35 cellular contexts compared by ENCODE assay signal in genomic region chr19:3908266-3909054, GRCh38. TPM values are rescaled to one million over a fixed set of nuclear protein-coding genes. Genes with fewer than 3 reads are reported as not detected.
"Had no signal": no experiment of that assay in that cellular context is flagged by ENCODE, and none has a peak within 500 bp of the region (broad histone marks: within the 10 kb centered on the region; RNA-seq: fewer than 3 reads in every experiment).

No MANE protein-coding gene starts in this region.

- ATAC-seq: activated CD4-positive, CD25-positive, alpha-beta regulatory T cell treated with anti-CD3 and anti-CD28 coated beads, Interleukin-2, amount 50 U/mL, for 24 hours; effector memory CD8-positive, alpha-beta T cell; gastrocnemius medialis; left cardiac atrium; naive thymus-derived CD4-positive, alpha-beta T cell; stimulated activated memory B cell treated with anti-CD40 and anti-IgM and Interleukin-4, amounts not matched to agents 10 μg/mL and 1 μg/mL and 100 μg/mL, for 72 hours; stimulated activated naive CD8-positive, alpha-beta T cell treated with anti-CD3 and anti-CD28 coated beads, Interleukin-15, amount 100 ng/mL, for 72 hours had no signal

- H3K9me3 ChIP-seq: gastrocnemius medialis had no signal

- H3K27ac ChIP-seq: adrenal gland, brain microvascular endothelial cell, coronary artery, gastrocnemius medialis, hepatocyte, right atrium auricular region, upper lobe of left lung, WERI-Rb-1 had no signal

- H3K36me3 ChIP-seq: adrenal gland, brain microvascular endothelial cell, gastrocnemius medialis, right atrium auricular region, upper lobe of left lung had no signal

- H3K4me1 ChIP-seq: adrenal gland, gastrocnemius medialis, right atrium auricular region, upper lobe of left lung had no signal

- H3K4me3 ChIP-seq: adrenal gland, coronary artery, gastrocnemius medialis, hepatocyte, right atrium auricular region, smooth muscle cell, upper lobe of left lung had no signal

- H2AFZ ChIP-seq: hepatocyte had no signal

- H3K27me3 ChIP-seq: adrenal gland, brain microvascular endothelial cell, gastrocnemius medialis, hepatocyte, right atrium auricular region, upper lobe of left lung had no signal

- H3K4me2 ChIP-seq: hepatocyte, smooth muscle cell had no signal

- DNase-seq: activated CD4-positive, alpha-beta T cell treated with anti-CD3 and anti-CD28 coated beads for 48 hours; activated CD4-positive, alpha-beta T cell treated with anti-CD3 and anti-CD28 coated beads, Interleukin-2, amount 50 U/mL, for 48 hours; activated CD8-positive, alpha-beta memory T cell treated with anti-CD3 and anti-CD28 coated beads for 24 hours; activated effector memory CD4-positive, alpha-beta T cell treated with anti-CD3 and anti-CD28 coated beads, Interleukin-2, amount 50 U/mL, for 16 hours; activated naive CD4-positive, alpha-beta T cell treated with anti-CD3 and anti-CD28 coated beads for 36 hours; activated naive CD8-positive, alpha-beta T cell treated with anti-CD3 and anti-CD28 coated beads for 36 hours; adrenal gland; brain microvascular endothelial cell; effector memory CD8-positive, alpha-beta T cell; erythroblast; gastrocnemius medialis; islet precursor cell; left cardiac atrium; mammary epithelial cell; midbrain; naive thymus-derived CD4-positive, alpha-beta T cell; nucleus accumbens; stimulated activated CD4-positive, alpha-beta T cell treated with anti-CD3 and anti-CD28 coated beads, Interleukin-1b, Interleukin-23, amount 100 ng/mL, for 48 hours; stimulated activated CD4-positive, alpha-beta T cell treated with anti-CD3 and anti-CD28 coated beads, Interleukin-4, amount 100 ng/mL, for 4 hours; stimulated activated CD8-positive, alpha-beta memory T cell treated with anti-CD3 and anti-CD28 coated beads, Interleukin-4, amount 100 ng/mL, for 48 hours; stimulated activated naive CD8-positive, alpha-beta T cell treated with anti-CD3 and anti-CD28 coated beads, Interleukin-15, amount 100 ng/mL, for 72 hours; substantia nigra; WERI-Rb-1 had no signal

RNA-seq across cellular contexts. Expression of gene NMRK2, which starts 24.4 kb away (rescaled TPM):
- total RNA-seq: activated naive CD4-positive, alpha-beta T cell treated with anti-CD3 and anti-CD28 coated beads for 36 hours; activated naive CD8-positive, alpha-beta T cell treated with anti-CD3 and anti-CD28 coated beads for 36 hours; cerebellum; hepatocyte; liver; mammary epithelial cell; naive thymus-derived CD4-positive, alpha-beta T cell; pulmonary artery endothelial cell; smooth muscle cell; upper lobe of left lung had no signal
- polyA plus RNA-seq: mammary epithelial cell; naive thymus-derived CD4-positive, alpha-beta T cell; neural cell; smooth muscle cell had no signal

RNA-seq across cellular contexts. Expression of gene ATCAY, which starts 28.0 kb away (rescaled TPM):
- total RNA-seq: activated naive CD8-positive, alpha-beta T cell treated with anti-CD3 and anti-CD28 coated beads for 36 hours; cardiac septum; gastrocnemius medialis; left cardiac atrium; liver; mammary epithelial cell; naive thymus-derived CD4-positive, alpha-beta T cell; pulmonary artery endothelial cell; right atrium auricular region; upper lobe of left lung had no signal
- polyA plus RNA-seq: hepatocyte; liver; mammary epithelial cell; naive thymus-derived CD4-positive, alpha-beta T cell had no signal

RNA-seq across cellular contexts. Expression of gene ZFR2, which starts 39.6 kb away (rescaled TPM):
- total RNA-seq: gastrocnemius medialis, liver, mammary epithelial cell, pulmonary artery endothelial cell, right atrium auricular region had no signal
- polyA plus RNA-seq: liver, mammary epithelial cell had no signal
